In the genomic region with DNA sequence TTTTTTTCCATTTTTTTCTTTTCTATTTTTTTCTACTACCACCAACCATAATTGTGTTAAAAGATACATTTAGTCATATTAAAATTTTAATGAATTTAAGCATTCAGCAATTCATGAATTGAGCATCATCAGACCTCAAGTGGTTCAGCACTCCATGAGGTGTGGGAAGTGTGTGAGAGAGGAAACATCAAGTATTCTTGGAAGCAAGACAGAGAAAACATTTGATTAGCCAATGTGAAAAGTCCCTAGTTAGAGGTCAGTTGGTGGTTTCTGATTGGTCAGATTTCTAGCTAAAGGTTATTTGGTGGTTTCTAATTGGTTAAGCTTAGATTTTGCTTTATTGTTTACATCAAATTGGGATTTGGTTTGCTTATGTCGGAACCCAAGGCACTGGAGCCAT, we compare ENCODE assay signal across 17 cellular contexts.
"Had no signal": no experiment of that assay in that cellular context is flagged by ENCODE, and none has a peak within 500 bp of the region (broad histone marks: within the 10 kb centered on the region; RNA-seq: fewer than 3 reads in every experiment).

No MANE protein-coding gene starts in this region.

- DNase-seq: cerebellar nuclear complex; dermis blood vessel endothelial cell; effector memory CD4-positive, alpha-beta T cell; mesenchymal stem cell; naive thymus-derived CD8-positive, alpha-beta T cell; nephron progenitor cell; occipital lobe; ovary; posterior cingulate gyrus; psoas muscle; right cardiac atrium; sigmoid colon; spleen; stimulated activated naive B cell treated with anti-CD40 and anti-IgM and Interleukin-4, amounts not matched to agents 10 μg/mL and 1 μg/mL and 100 μg/mL, for 72 hours had no signal

- H3K27me3 ChIP-seq: ovary, sigmoid colon, spleen, suprapubic skin had no signal

- H3K36me3 ChIP-seq: ovary, sigmoid colon, spleen, suprapubic skin had no signal

- H3K4me1 Mint-ChIP-seq: nephron progenitor cell; stimulated activated naive B cell treated with anti-CD40 and anti-IgM and Interleukin-4, amounts not matched to agents 10 μg/mL and 1 μg/mL and 100 μg/mL, for 72 hours had no signal

- H3K4me3 Mint-ChIP-seq: mesothelial cell of epicardium; naive thymus-derived CD8-positive, alpha-beta T cell; nephron progenitor cell; stimulated activated naive B cell treated with anti-CD40 and anti-IgM and Interleukin-4, amounts not matched to agents 10 μg/mL and 1 μg/mL and 100 μg/mL, for 72 hours; stimulated activated naive CD8-positive, alpha-beta T cell treated with anti-CD3 and anti-CD28 coated beads, Interleukin-15, Interleukin-2, amounts not matched to agents 100 ng/mL and 50 ng/mL, for 24 hours had no signal

- H3K4me3 ChIP-seq: ovary, psoas muscle, sigmoid colon, spleen, suprapubic skin had no signal

- ATAC-seq: naive thymus-derived CD8-positive, alpha-beta T cell; psoas muscle; right cardiac atrium; stimulated activated naive B cell treated with anti-CD40 and anti-IgM and Interleukin-4, amounts not matched to agents 10 μg/mL and 1 μg/mL and 100 μg/mL, for 72 hours had no signal

- H3K9me3 ChIP-seq: ovary, psoas muscle, sigmoid colon, spleen, suprapubic skin had no signal

- H3K36me3 Mint-ChIP-seq: mesothelial cell of epicardium; naive thymus-derived CD8-positive, alpha-beta T cell; stimulated activated naive B cell treated with anti-CD40 and anti-IgM and Interleukin-4, amounts not matched to agents 10 μg/mL and 1 μg/mL and 100 μg/mL, for 72 hours had no signal

- H3K27ac Mint-ChIP-seq: nephron progenitor cell; stimulated activated naive B cell treated with anti-CD40 and anti-IgM and Interleukin-4, amounts not matched to agents 10 μg/mL and 1 μg/mL and 100 μg/mL, for 72 hours; stimulated activated naive CD8-positive, alpha-beta T cell treated with anti-CD3 and anti-CD28 coated beads, Interleukin-15, Interleukin-2, amounts not matched to agents 100 ng/mL and 50 ng/mL, for 24 hours had no signal

- H3K4me1 ChIP-seq: psoas muscle, sigmoid colon, spleen had no signal

- H3K27me3 Mint-ChIP-seq: stimulated activated naive B cell treated with anti-CD40 and anti-IgM and Interleukin-4, amounts not matched to agents 10 μg/mL and 1 μg/mL and 100 μg/mL, for 72 hours had no signal

- H3K27ac ChIP-seq: ovary, psoas muscle, sigmoid colon, spleen, suprapubic skin had no signal

- H3K9me3 Mint-ChIP-seq: nephron progenitor cell; stimulated activated naive CD8-positive, alpha-beta T cell treated with anti-CD3 and anti-CD28 coated beads, Interleukin-15, Interleukin-2, amounts not matched to agents 100 ng/mL and 50 ng/mL, for 24 hours had no signal
